In genomic region chr22:36315325-36315724, GRCh38 we compare ENCODE assay signal across 1 cellular context.
TF ChIP-seq lines count a peak whose summit lies in the region.

No MANE protein-coding gene starts in this region.

TF ChIP-seq in GM23338, 12 proteins besides CTCF, POLR2A, EP300 and RAD21 (continued from another document):
- TF ChIP-seq REST (IDR thresholded peaks at IDR 0.05; ENCODE audit: unreplicated experiment), result no peak
- TF ChIP-seq ZNF331 (CRISPR knock-in tag; IDR thresholded peaks at IDR 0.05; ENCODE audit: low read depth), result no peak
- no peak for TF ChIP-seq CREB1 (CRISPR knock-in tag; IDR thresholded peaks at IDR 0.05; ENCODE audit: low read depth)
- no peak for TF ChIP-seq ZNF462 (CRISPR knock-in tag; IDR thresholded peaks at IDR 0.05)
